ENCODE assay signal across 22 cellular contexts in genomic region chr19:42064432-42064831, GRCh38. TPM values are rescaled to one million over a fixed set of nuclear protein-coding genes. Genes with fewer than 3 reads are reported as not detected.
DNase-seq lines count a peak whose midpoint lies in the region; ATAC-seq and TF ChIP-seq lines count a peak whose summit lies in the region.
"Had no signal": no experiment of that assay in that cellular context is flagged by ENCODE, and none has a peak within 500 bp of the region (broad histone marks: within the 10 kb centered on the region; RNA-seq: fewer than 3 reads in every experiment).

No MANE protein-coding gene starts in this region.

- no peak overlapping the region for H2BK15ac ChIP-seq in IMR-90 (ENCODE audit: low read depth, low read length)

- POLR2A ChIA-PET in IMR-90 (lab: Charles Lee; ENCODE audit: unreplicated experiment): no interaction called here

- H2BK20ac ChIP-seq in IMR-90 (ENCODE audit: low read depth, low read length): no peak overlapping the region

- H3K36me3 Mint-ChIP-seq in brain (peaks cover 43% of the 10 kb centered on the region), neural crest cell (ENCODE audit: low read depth) (no peaks in the 10 kb centered on the region)
- H3K36me3 Mint-ChIP-seq: CD14-positive monocyte; CD8-positive, alpha-beta memory T cell had no signal

- H3K23ac ChIP-seq in IMR-90 (ENCODE audit: low read depth, low read length): no peak overlapping the region

- no peak overlapping the region for H3K56ac ChIP-seq in IMR-90 (ENCODE audit: extremely low read depth, insufficient read depth, low read length)

- no peak overlapping the region for H4K5ac ChIP-seq in IMR-90 (ENCODE audit: low read depth, low read length)

- H3K27me3 ChIP-seq in IMR-90 (ENCODE audit: control insufficient read depth, insufficient read depth, low read length): peaks cover 64% of the 10 kb centered on the region
- H3K27me3 ChIP-seq: BE2C; BLaER1 treated with 17β-estradiol and CSF1 and Interleukin-3, amounts not matched to agents 10 nM and 100 nM had no signal

- H3K27ac Mint-ChIP-seq in brain: peak overlapping the region in 3 of 5 experiments; percentile 4 to 86 (median 43)
- peak overlapping the region; percentile 16 for H3K27ac Mint-ChIP-seq in neural crest cell (ENCODE audit: unreplicated experiment)
- H3K27ac Mint-ChIP-seq: CD4-positive, alpha-beta T cell had no signal

- in situ Hi-C loops in IMR-90 (cut with MboI; ENCODE audit: low sequenced_read_pairs): no loop called here

- no peaks in the 10 kb centered on the region for H4K20me1 ChIP-seq in IMR-90 (ENCODE audit: insufficient read depth, low read length)

- DNase-seq in IMR-90 (no peak), neural crest cell (ENCODE audit: low read depth, low spot score) (no peak), germinal center (ENCODE audit: low spot score) (no peak), activated T-cell treated with anti-CD3 and anti-CD28 coated beads for 4 hours (no peak)
- DNase-seq: 8988T; ACHN; AML-193; BE2C; CD4-positive, alpha-beta T cell; CD8-positive, alpha-beta memory T cell; DMS 273 treated with DMSO at 0.1 percent for 48 hours; DMS79; EL; GDM1; GOT3 had no signal

- CTCF ChIA-PET in IMR-90 (lab: Yijun Ruan, JAX): no interaction called here

- no TSS peak for BruUV-seq in IMR-90 (replicated peaks; lab: Mats Ljungman, UMichigan)

- TF ChIP-seq CTCF in IMR-90 (conservative IDR thresholded peaks at IDR 0.05; ENCODE audit: low read depth, low read length): no peak
- no peak for TF ChIP-seq CTCF in brain (conservative IDR thresholded peaks at IDR 0.05)
- no peak for TF ChIP-seq CTCF in neural crest cell (conservative IDR thresholded peaks at IDR 0.05)

- no peak overlapping the region for H3K9ac ChIP-seq in IMR-90 (ENCODE audit: low read depth, low read length)

- H2AFZ ChIP-seq in IMR-90 (replicated peaks; ENCODE audit: low read length, poor library complexity): peak overlapping the region; percentile 14

- no peak for TF ChIP-seq RAD21 in IMR-90 (IDR thresholded peaks at IDR 0.05; ENCODE audit: low read length)

- no peaks in the 10 kb centered on the region for H3K4me1 ChIP-seq in IMR-90 (ENCODE audit: control insufficient read depth, insufficient read depth, low read length)
- H3K4me1 ChIP-seq: A549, BE2C, HAP-1 had no signal

- H3K4ac ChIP-seq in IMR-90 (ENCODE audit: low read depth, low read length): no peak overlapping the region

- H4K8ac ChIP-seq in IMR-90 (ENCODE audit: low read depth in 2 of 2, low read length in 2 of 2): no peak overlapping the region

- H2BK120ac ChIP-seq in IMR-90 (ENCODE audit: low read depth, low read length): no peak overlapping the region

- no peak overlapping the region for H3K4me2 ChIP-seq in IMR-90 (ENCODE audit: low read depth, low read length)
- H3K4me2 ChIP-seq: A549 had no signal

- peaks cover 3% of the 10 kb centered on the region for H3K27me3 Mint-ChIP-seq in brain
- H3K27me3 Mint-ChIP-seq in neural crest cell (ENCODE audit: low read depth): no peaks in the 10 kb centered on the region

- no peaks in the 10 kb centered on the region for H3K36me3 ChIP-seq in IMR-90 (ENCODE audit: control insufficient read depth, insufficient read depth, low read length)
- H3K36me3 ChIP-seq: BE2C, HAP-1 had no signal

- H3K4me3 Mint-ChIP-seq in brain: peak overlapping the region in 1 of 5 experiments; percentile 12
- no peak overlapping the region for H3K4me3 Mint-ChIP-seq in neural crest cell
- H3K4me3 Mint-ChIP-seq: CD14-positive monocyte; CD4-positive, alpha-beta T cell; CD8-positive, alpha-beta memory T cell had no signal

- H3K14ac ChIP-seq in IMR-90 (replicated peaks; ENCODE audit: low read depth, low read length): no peak overlapping the region

- H2AK5ac ChIP-seq in IMR-90 (ENCODE audit: low read depth, low read length): no peak overlapping the region

- H3K79me1 ChIP-seq in IMR-90 (ENCODE audit: low read depth in 1 of 2, low read length in 2 of 2): no peaks in the 10 kb centered on the region

- H3K27ac ChIP-seq in IMR-90 (ENCODE audit: insufficient read depth, low read length): no peak overlapping the region
- H3K27ac ChIP-seq: A549; BLaER1 treated with 17β-estradiol and CSF1 and Interleukin-3, amounts not matched to agents 10 nM and 100 nM had no signal

- H2BK5ac ChIP-seq in IMR-90 (ENCODE audit: low read depth, low read length, poor library complexity, severe bottlenecking): no peak overlapping the region

- 49% methylated on average over 6 of the region's 6 CpGs; no CpG with 5 or more reads in 1 of the 2 experiments for WGBS in IMR-90 (ENCODE audit: extremely low coverage in 2 of 2, insufficient read length in 1 of 2), 2 experiments

- no peak overlapping the region for H2AK9ac ChIP-seq in IMR-90 (replicated peaks; ENCODE audit: low read depth, low read length, poor library complexity)

- no peaks in the 10 kb centered on the region for H3K4me1 Mint-ChIP-seq in brain
- no peaks in the 10 kb centered on the region for H3K4me1 Mint-ChIP-seq in neural crest cell
- H3K4me1 Mint-ChIP-seq: CD14-positive monocyte; CD8-positive, alpha-beta memory T cell had no signal

- no peak overlapping the region for H3K4me3 ChIP-seq in IMR-90 (ENCODE audit: insufficient read depth, low read depth, low read length)
- H3K4me3 ChIP-seq: A549; BLaER1 treated with 17β-estradiol and CSF1 and Interleukin-3, amounts not matched to agents 10 nM and 100 nM; GM12878; HAP-1 had no signal

- no peaks in the 10 kb centered on the region for H3K9me1 ChIP-seq in IMR-90 (ENCODE audit: insufficient read depth, low read length)

- ATAC-seq in IMR-90 (ENCODE audit: low read depth) (no peak), GM18511 (IDR thresholded peaks at IDR 0.05; ENCODE audit: unreplicated experiment) (no peak)
- ATAC-seq: A549, GM12878 had no signal

- dilution Hi-C loops in IMR-90 (cut with HindIII; ENCODE audit: low sequenced_read_pairs, unreplicated experiment): no loop called here

- intact Hi-C loops in IMR-90 (cut with micrococcal nuclease): no loop called here

- H3K9me3 Mint-ChIP-seq in brain (no peaks in the 10 kb centered on the region), neural crest cell (no peaks in the 10 kb centered on the region)
- H3K9me3 Mint-ChIP-seq: CD14-positive monocyte; CD4-positive, alpha-beta T cell; CD8-positive, alpha-beta memory T cell had no signal

- no peak for TF ChIP-seq POLR2A in IMR-90 (IDR thresholded peaks at IDR 0.05; ENCODE audit: low read depth, low read length)

- no peak overlapping the region for H4K91ac ChIP-seq in IMR-90 (ENCODE audit: insufficient read depth, low read depth, low read length)

- H3K9me3 ChIP-seq in IMR-90 (ENCODE audit: control insufficient read depth, insufficient read depth, low read length): no peaks in the 10 kb centered on the region
- H3K9me3 ChIP-seq: A549; BE2C; BLaER1 treated with 17β-estradiol and CSF1 and Interleukin-3, amounts not matched to agents 10 nM and 100 nM; HAP-1 had no signal

- H3K18ac ChIP-seq in IMR-90 (ENCODE audit: low read depth, low read length): no peak overlapping the region

TF ChIP-seq in IMR-90, 13 proteins besides CTCF, POLR2A, EP300 and RAD21:
- TF ChIP-seq ELK1 (IDR thresholded peaks at IDR 0.05; ENCODE audit: borderline replicate concordance, low read depth, low read length) (no peak), USF2 (IDR thresholded peaks at IDR 0.05; ENCODE audit: low read depth, low read length) (no peak), FOS (IDR thresholded peaks at IDR 0.05; ENCODE audit: low read depth, low read length) (no peak), MAFK (IDR thresholded peaks at IDR 0.05; ENCODE audit: low read depth, low read length) (no peak), CHD1 (IDR thresholded peaks at IDR 0.05; ENCODE audit: low read depth, low read length) (no peak), SMC3 (IDR thresholded peaks at IDR 0.05; ENCODE audit: low read depth, low read length) (no peak), RCOR1 (IDR thresholded peaks at IDR 0.05; ENCODE audit: insufficient replicate concordance, low read length) (no peak), BHLHE40 (IDR thresholded peaks at IDR 0.05; ENCODE audit: low read depth, low read length) (no peak), MAZ (IDR thresholded peaks at IDR 0.05; ENCODE audit: borderline replicate concordance, low read depth, low read length) (no peak), RFX5 (IDR thresholded peaks at IDR 0.05; ENCODE audit: low read depth, low read length) (no peak), MXI1 (IDR thresholded peaks at IDR 0.05; ENCODE audit: borderline replicate concordance, low read depth, low read length) (no peak), CEBPB (IDR thresholded peaks at IDR 0.05; ENCODE audit: low read depth, low read length) (no peak), NFE2L2 (IDR thresholded peaks at IDR 0.05; ENCODE audit: low read depth, low read length) (no peak)

RNA-seq across cellular contexts. Expression of gene GRIK5, which starts 5.6 kb away (rescaled TPM):
- total RNA-seq in IMR-90 (2012; rRNA removed): not detected in 2 replicates
- polyA plus RNA-seq in IMR-90 (2012; rRNA removed): 0.07 and 0.10 TPM in 2 replicates
- 0.12 TPM in 1 of 2 replicates, not detected in the other for polyA plus RNA-seq in IMR-90 (2012; cell fraction: cytosol; rRNA removed)
- 0.57 and 1.1 TPM in 2 replicates for polyA plus RNA-seq in IMR-90 (2012; cell fraction: nucleus; rRNA removed; ENCODE audit: low replicate concordance)
- 56.5 TPM for polyA plus RNA-seq in brain (ENCODE audit: insufficient read depth, low read depth, low replicate concordance)
- total RNA-seq in neural crest cell: 3.7 and 3.8 TPM in 2 replicates
- polyA plus RNA-seq: CD8-positive, alpha-beta memory T cell had no signal

RNA-seq across cellular contexts. Expression of gene ZNF574, which starts 11.5 kb away (rescaled TPM):
- 8.1 and 10.0 TPM in 2 replicates for total RNA-seq in IMR-90 (2012; rRNA removed)
- 12.7 and 14.1 TPM in 2 replicates for polyA plus RNA-seq in IMR-90 (2012; rRNA removed)
- polyA plus RNA-seq in IMR-90 (2012; cell fraction: cytosol; rRNA removed): 4.9 and 11.7 TPM in 2 replicates
- 4.1 and 12.6 TPM in 2 replicates for polyA plus RNA-seq in IMR-90 (2012; cell fraction: nucleus; rRNA removed; ENCODE audit: low replicate concordance)
- 17.8 TPM for polyA plus RNA-seq in brain (ENCODE audit: insufficient read depth, low read depth, low replicate concordance)
- 25.6 and 26.0 TPM in 2 replicates for total RNA-seq in neural crest cell
